Comparison of ENCODE assay signal across 1 cellular context in the genomic region with DNA sequence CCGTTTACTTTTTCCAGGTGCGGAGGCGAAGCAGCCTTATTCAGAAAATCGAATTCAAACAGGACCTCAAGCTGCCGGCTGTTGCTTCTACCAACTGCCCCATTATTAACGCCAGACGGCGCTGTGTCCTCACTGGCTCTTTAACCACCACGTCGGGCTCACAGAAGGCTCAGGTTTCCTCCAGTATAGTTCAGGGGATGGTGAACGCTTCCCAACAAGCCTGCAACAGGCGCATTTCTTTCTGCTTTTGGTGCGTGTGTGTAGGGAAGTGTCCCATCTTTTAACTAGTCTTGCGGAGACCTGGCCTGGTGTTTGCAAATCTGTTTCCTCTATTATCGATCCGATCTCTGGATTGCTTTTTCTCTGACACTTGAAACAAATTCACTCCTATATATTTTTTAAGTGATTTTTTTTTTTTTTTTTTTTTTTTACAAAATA.
TF ChIP-seq lines count a peak whose summit lies in the region.

No MANE protein-coding gene starts in this region.

TF ChIP-seq in HEK293, 187 proteins besides CTCF, POLR2A, EP300 and RAD21 (continued from another document and continues in another):
- TF ChIP-seq ZNF433 (tag by site-specific recombination; IDR thresholded peaks at IDR 0.05; ENCODE audit: low read depth) (no peak), ZNF777 (tag by site-specific recombination; IDR thresholded peaks at IDR 0.05; ENCODE audit: borderline replicate concordance) (no peak), MYNN (tag by site-specific recombination; IDR thresholded peaks at IDR 0.05; ENCODE audit: borderline replicate concordance) (no peak), ZNF248 (tag by site-specific recombination; IDR thresholded peaks at IDR 0.05) (no peak), ZNF274 (IDR thresholded peaks at IDR 0.05; ENCODE audit: low read length) (no peak), ZNF274 (tag by site-specific recombination; IDR thresholded peaks at IDR 0.05; ENCODE audit: borderline replicate concordance) (no peak), RBAK (tag by site-specific recombination; IDR thresholded peaks at IDR 0.05) (no peak), ZNF473 (tag by site-specific recombination; IDR thresholded peaks at IDR 0.05) (no peak), ZXDB (tag by site-specific recombination; IDR thresholded peaks at IDR 0.05) (peak; percentile 62), ZNF629 (tag by site-specific recombination; IDR thresholded peaks at IDR 0.05) (peak; percentile 52), ZNF514 (tag by site-specific recombination; IDR thresholded peaks at IDR 0.05) (no peak), MZF1 (tag by site-specific recombination; IDR thresholded peaks at IDR 0.05; ENCODE audit: borderline replicate concordance) (peak; percentile 83), PRDM1 (tag by site-specific recombination; IDR thresholded peaks at IDR 0.05) (peak; percentile 80), ZNF544 (tag by site-specific recombination; IDR thresholded peaks at IDR 0.05) (no peak), TCF7L2 (IDR thresholded peaks at IDR 0.05; ENCODE audit: borderline replicate concordance, low read depth, low read length) (no peak), ZNF510 (tag by site-specific recombination; IDR thresholded peaks at IDR 0.05; ENCODE audit: insufficient replicate concordance) (no peak), ZNF426 (tag by site-specific recombination; IDR thresholded peaks at IDR 0.05) (no peak), TRIM28 (IDR thresholded peaks at IDR 0.05; ENCODE audit: borderline replicate concordance, low read length) (peak; percentile 75; the same call in 1 of the 2 replicates), ZNF19 (tag by site-specific recombination; IDR thresholded peaks at IDR 0.05; ENCODE audit: low read depth) (no peak), ZNF416 (tag by site-specific recombination; IDR thresholded peaks at IDR 0.05) (no peak), ZNF112 (tag by site-specific recombination; IDR thresholded peaks at IDR 0.05) (no peak), ZNF146 (tag by site-specific recombination; IDR thresholded peaks at IDR 0.05) (no peak), ZNF121 (tag by site-specific recombination; IDR thresholded peaks at IDR 0.05) (no peak), WT1 (tag by site-specific recombination; IDR thresholded peaks at IDR 0.05) (no peak), KLF7 (tag by site-specific recombination; IDR thresholded peaks at IDR 0.05; ENCODE audit: borderline replicate concordance) (no peak), ZEB2 (tag by site-specific recombination; IDR thresholded peaks at IDR 0.05) (peak; percentile 71), KLF9 (tag by site-specific recombination; IDR thresholded peaks at IDR 0.05; ENCODE audit: low read depth) (no peak), MEIS1 (CRISPR knock-in tag; IDR thresholded peaks at IDR 0.05; ENCODE audit: borderline replicate concordance) (no peak), ZNF530 (tag by site-specific recombination; IDR thresholded peaks at IDR 0.05; ENCODE audit: low read depth) (no peak)
- TF ChIP-seq, protein P1, sequence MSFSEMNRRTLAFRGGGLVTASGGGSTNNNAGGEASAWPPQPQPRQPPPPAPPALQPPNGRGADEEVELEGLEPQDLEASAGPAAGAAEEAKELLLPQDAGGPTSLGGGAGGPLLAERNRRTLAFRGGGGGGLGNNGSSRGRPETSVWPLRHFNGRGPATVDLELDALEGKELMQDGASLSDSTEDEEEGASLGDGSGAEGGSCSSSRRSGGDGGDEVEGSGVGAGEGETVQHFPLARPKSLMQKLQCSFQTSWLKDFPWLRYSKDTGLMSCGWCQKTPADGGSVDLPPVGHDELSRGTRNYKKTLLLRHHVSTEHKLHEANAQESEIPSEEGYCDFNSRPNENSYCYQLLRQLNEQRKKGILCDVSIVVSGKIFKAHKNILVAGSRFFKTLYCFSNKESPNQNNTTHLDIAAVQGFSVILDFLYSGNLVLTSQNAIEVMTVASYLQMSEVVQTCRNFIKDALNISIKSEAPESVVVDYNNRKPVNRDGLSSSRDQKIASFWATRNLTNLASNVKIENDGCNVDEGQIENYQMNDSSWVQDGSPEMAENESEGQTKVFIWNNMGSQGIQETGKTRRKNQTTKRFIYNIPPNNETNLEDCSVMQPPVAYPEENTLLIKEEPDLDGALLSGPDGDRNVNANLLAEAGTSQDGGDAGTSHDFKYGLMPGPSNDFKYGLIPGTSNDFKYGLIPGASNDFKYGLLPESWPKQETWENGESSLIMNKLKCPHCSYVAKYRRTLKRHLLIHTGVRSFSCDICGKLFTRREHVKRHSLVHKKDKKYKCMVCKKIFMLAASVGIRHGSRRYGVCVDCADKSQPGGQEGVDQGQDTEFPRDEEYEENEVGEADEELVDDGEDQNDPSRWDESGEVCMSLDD (tag by site-specific recombination; IDR thresholded peaks at IDR 0.05): no peak
- TF ChIP-seq, protein P2, sequence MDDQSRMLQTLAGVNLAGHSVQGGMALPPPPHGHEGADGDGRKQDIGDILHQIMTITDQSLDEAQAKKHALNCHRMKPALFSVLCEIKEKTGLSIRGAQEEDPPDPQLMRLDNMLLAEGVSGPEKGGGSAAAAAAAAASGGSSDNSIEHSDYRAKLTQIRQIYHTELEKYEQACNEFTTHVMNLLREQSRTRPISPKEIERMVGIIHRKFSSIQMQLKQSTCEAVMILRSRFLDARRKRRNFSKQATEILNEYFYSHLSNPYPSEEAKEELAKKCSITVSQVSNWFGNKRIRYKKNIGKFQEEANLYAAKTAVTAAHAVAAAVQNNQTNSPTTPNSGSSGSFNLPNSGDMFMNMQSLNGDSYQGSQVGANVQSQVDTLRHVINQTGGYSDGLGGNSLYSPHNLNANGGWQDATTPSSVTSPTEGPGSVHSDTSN (CRISPR knock-in tag; IDR thresholded peaks at IDR 0.05): no peak
- TF ChIP-seq, protein P3, sequence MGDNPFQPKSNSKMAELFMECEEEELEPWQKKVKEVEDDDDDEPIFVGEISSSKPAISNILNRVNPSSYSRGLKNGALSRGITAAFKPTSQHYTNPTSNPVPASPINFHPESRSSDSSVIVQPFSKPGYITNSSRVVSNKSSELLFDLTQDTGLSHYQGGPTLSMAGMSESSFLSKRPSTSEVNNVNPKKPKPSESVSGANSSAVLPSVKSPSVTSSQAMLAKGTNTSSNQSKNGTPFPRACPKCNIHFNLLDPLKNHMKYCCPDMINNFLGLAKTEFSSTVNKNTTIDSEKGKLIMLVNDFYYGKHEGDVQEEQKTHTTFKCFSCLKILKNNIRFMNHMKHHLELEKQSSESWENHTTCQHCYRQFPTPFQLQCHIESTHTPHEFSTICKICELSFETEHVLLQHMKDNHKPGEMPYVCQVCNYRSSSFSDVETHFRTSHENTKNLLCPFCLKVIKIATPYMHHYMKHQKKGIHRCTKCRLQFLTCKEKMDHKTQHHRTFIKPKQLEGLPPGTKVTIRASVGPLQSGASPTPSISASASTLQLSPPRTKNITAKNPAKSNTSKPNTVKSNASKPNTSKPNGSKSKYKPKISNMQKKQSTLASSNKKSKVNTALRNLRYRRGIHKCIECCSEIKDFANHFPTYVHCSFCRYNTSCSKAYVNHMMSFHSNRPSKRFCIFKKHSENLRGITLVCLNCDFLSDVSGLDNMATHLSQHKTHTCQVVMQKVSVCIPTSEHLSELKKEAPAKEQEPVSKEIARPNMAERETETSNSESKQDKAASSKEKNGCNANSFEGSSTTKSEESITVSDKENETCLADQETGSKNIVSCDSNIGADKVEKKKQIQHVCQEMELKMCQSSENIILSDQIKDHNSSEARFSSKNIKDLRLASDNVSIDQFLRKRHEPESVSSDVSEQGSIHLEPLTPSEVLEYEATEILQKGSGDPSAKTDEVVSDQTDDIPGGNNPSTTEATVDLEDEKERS (tag by site-specific recombination; IDR thresholded peaks at IDR 0.05): 0 out of 2 replicates have a peak, but pooled peaks have one; percentile 7
- TF ChIP-seq, protein P4, sequence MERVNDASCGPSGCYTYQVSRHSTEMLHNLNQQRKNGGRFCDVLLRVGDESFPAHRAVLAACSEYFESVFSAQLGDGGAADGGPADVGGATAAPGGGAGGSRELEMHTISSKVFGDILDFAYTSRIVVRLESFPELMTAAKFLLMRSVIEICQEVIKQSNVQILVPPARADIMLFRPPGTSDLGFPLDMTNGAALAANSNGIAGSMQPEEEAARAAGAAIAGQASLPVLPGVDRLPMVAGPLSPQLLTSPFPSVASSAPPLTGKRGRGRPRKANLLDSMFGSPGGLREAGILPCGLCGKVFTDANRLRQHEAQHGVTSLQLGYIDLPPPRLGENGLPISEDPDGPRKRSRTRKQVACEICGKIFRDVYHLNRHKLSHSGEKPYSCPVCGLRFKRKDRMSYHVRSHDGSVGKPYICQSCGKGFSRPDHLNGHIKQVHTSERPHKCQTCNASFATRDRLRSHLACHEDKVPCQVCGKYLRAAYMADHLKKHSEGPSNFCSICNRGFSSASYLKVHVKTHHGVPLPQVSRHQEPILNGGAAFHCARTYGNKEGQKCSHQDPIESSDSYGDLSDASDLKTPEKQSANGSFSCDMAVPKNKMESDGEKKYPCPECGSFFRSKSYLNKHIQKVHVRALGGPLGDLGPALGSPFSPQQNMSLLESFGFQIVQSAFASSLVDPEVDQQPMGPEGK (tag by site-specific recombination; IDR thresholded peaks at IDR 0.05): peak; percentile 31; the same call in 1 of the 2 replicates
- TF ChIP-seq, protein P5, sequence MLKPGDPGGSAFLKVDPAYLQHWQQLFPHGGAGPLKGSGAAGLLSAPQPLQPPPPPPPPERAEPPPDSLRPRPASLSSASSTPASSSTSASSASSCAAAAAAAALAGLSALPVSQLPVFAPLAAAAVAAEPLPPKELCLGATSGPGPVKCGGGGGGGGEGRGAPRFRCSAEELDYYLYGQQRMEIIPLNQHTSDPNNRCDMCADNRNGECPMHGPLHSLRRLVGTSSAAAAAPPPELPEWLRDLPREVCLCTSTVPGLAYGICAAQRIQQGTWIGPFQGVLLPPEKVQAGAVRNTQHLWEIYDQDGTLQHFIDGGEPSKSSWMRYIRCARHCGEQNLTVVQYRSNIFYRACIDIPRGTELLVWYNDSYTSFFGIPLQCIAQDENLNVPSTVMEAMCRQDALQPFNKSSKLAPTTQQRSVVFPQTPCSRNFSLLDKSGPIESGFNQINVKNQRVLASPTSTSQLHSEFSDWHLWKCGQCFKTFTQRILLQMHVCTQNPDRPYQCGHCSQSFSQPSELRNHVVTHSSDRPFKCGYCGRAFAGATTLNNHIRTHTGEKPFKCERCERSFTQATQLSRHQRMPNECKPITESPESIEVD (tag by site-specific recombination; IDR thresholded peaks at IDR 0.05): no peak
- TF ChIP-seq, protein P6, sequence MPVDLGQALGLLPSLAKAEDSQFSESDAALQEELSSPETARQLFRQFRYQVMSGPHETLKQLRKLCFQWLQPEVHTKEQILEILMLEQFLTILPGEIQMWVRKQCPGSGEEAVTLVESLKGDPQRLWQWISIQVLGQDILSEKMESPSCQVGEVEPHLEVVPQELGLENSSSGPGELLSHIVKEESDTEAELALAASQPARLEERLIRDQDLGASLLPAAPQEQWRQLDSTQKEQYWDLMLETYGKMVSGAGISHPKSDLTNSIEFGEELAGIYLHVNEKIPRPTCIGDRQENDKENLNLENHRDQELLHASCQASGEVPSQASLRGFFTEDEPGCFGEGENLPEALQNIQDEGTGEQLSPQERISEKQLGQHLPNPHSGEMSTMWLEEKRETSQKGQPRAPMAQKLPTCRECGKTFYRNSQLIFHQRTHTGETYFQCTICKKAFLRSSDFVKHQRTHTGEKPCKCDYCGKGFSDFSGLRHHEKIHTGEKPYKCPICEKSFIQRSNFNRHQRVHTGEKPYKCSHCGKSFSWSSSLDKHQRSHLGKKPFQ (tag by site-specific recombination; IDR thresholded peaks at IDR 0.05): no peak
- TF ChIP-seq, protein P7, sequence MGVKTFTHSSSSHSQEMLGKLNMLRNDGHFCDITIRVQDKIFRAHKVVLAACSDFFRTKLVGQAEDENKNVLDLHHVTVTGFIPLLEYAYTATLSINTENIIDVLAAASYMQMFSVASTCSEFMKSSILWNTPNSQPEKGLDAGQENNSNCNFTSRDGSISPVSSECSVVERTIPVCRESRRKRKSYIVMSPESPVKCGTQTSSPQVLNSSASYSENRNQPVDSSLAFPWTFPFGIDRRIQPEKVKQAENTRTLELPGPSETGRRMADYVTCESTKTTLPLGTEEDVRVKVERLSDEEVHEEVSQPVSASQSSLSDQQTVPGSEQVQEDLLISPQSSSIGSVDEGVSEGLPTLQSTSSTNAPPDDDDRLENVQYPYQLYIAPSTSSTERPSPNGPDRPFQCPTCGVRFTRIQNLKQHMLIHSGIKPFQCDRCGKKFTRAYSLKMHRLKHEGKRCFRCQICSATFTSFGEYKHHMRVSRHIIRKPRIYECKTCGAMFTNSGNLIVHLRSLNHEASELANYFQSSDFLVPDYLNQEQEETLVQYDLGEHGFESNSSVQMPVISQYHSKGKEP (tag by site-specific recombination; IDR thresholded peaks at IDR 0.05): peak; percentile 86
- TF ChIP-seq, protein P8, sequence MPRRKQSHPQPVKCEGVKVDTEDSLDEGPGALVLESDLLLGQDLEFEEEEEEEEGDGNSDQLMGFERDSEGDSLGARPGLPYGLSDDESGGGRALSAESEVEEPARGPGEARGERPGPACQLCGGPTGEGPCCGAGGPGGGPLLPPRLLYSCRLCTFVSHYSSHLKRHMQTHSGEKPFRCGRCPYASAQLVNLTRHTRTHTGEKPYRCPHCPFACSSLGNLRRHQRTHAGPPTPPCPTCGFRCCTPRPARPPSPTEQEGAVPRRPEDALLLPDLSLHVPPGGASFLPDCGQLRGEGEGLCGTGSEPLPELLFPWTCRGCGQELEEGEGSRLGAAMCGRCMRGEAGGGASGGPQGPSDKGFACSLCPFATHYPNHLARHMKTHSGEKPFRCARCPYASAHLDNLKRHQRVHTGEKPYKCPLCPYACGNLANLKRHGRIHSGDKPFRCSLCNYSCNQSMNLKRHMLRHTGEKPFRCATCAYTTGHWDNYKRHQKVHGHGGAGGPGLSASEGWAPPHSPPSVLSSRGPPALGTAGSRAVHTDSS (tag by site-specific recombination; IDR thresholded peaks at IDR 0.05): no peak
